12 cellular contexts compared by ENCODE assay signal in the genomic region with DNA sequence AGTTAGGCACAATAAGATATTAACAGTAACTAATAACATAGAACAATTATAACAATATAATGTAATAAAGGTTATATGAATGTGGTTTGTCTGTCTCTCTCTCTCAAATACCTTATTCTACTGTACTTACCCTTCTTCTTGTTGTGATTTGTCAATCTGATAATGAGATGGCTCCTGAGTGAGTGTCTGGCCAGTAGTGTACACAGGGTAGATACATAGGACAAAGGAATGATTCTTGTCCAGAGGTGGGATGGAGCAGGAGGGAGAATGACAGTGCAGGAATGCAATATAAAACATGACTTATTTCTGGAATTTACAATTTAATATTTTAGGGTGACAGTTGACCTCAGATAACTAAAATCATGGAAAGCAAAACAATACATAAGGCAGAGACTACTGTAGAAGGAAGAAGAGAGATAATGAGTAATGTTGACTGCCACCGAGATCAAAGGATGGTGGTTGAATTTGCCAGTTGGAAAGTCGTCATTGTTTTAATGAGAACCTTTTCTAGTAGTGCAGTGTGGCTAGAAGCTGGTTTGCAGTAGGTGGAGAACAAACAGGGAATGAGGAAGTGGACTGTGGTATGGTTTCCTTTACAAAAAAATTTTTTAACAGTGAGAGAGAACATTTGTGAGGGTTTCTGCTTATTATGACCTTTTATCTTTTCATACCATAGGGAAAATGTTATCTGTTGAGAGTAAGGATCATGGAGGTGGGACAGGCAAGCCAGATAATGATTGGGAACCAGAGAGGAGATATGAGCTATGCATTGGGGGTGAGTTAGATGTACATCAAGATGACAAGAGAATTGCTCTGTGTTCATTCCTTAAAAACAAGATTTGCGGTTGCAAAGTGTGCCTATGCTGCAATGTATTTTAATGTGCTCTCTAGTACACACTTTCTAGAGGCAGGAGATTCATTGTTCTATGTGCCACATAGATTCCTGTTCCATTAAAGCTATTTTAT.
DNase-seq lines count a peak whose midpoint lies in the region; ATAC-seq, FAIRE-seq and TF ChIP-seq lines count a peak whose summit lies in the region.
"Had no signal": no experiment of that assay in that cellular context is flagged by ENCODE, and none has a peak within 500 bp of the region (broad histone marks: within the 10 kb centered on the region; RNA-seq: fewer than 3 reads in every experiment).

No MANE protein-coding gene starts in this region.

- H3K4me2 ChIP-seq in Loucy (ENCODE audit: low read depth, low read length, poor library complexity, severe bottlenecking) (peak overlapping the region; percentile 2), astrocyte (ENCODE audit: low read length) (peak overlapping the region; percentile 19)
- H3K4me2 ChIP-seq: GM23338 had no signal

- no peaks in the 10 kb centered on the region for H3K79me2 ChIP-seq in Loucy (ENCODE audit: insufficient read depth, low read length)
- H3K79me2 ChIP-seq in astrocyte (ENCODE audit: insufficient read depth, low read length), result no peaks in the 10 kb centered on the region

- H3K27me3 ChIP-seq in Loucy (ENCODE audit: insufficient read depth, low read length, poor library complexity, severe bottlenecking), result no peaks in the 10 kb centered on the region
- no peaks in the 10 kb centered on the region for H3K27me3 ChIP-seq in astrocyte (ENCODE audit: insufficient read depth, low read length)

- no peaks in the 10 kb centered on the region for H3F3A ChIP-seq in Loucy (ENCODE audit: low read depth)

- H3K9me3 Mint-ChIP-seq in astrocyte (ENCODE audit: unreplicated experiment) (no peaks in the 10 kb centered on the region), nephron progenitor cell (no peaks in the 10 kb centered on the region)
- H3K9me3 Mint-ChIP-seq: GM23338 had no signal

- DNase-seq in stimulated activated CD4-positive, alpha-beta T cell treated with anti-CD3 and anti-CD28 coated beads, Interleukin-1b, Interleukin-23, amount 100 ng/mL, for 48 hours, result peak; percentile 8
- no peak for DNase-seq in stimulated activated CD4-positive, alpha-beta T cell treated with anti-CD3 and anti-CD28 coated beads, Interleukin-2, amount 100 ng/mL, for 24 hours
- DNase-seq in astrocyte (ENCODE audit: low read depth) (peak; percentile 61), urothelium cell line (ENCODE audit: low spot score) (peak; percentile 8), nephron progenitor cell (no peak), OCI-M2 (lab: John Stamatoyannopoulos, UW; ENCODE audit: unreplicated experiment) (no peak)
- DNase-seq: Caco-2, kidney glomerular epithelial cell, NCI-H446 had no signal

- H3K36me3 ChIP-seq in Loucy (ENCODE audit: insufficient read depth, low read length) (no peaks in the 10 kb centered on the region), astrocyte (ENCODE audit: insufficient read depth, low read length) (no peaks in the 10 kb centered on the region)

- H3K9me2 ChIP-seq in Loucy (replicated peaks; ENCODE audit: low read depth, low read length), result no peaks in the 10 kb centered on the region

- peak overlapping the region; percentile 30 for H3K27ac ChIP-seq in astrocyte (ENCODE audit: low read depth, low read length)

- no peaks in the 10 kb centered on the region for H3K27me3 Mint-ChIP-seq in astrocyte (ENCODE audit: low read depth, unreplicated experiment)
- H3K27me3 Mint-ChIP-seq in nephron progenitor cell (ENCODE audit: low read depth, poor library complexity), result no peaks in the 10 kb centered on the region

- H3K27ac Mint-ChIP-seq in astrocyte (ENCODE audit: unreplicated experiment) (no peak overlapping the region), nephron progenitor cell (no peak overlapping the region)
- H3K27ac Mint-ChIP-seq: GM23338 had no signal

- H4K20me1 ChIP-seq in Loucy (ENCODE audit: insufficient read depth, low read length, poor library complexity, severe bottlenecking) (no peaks in the 10 kb centered on the region), astrocyte (ENCODE audit: insufficient read depth, low read length) (no peaks in the 10 kb centered on the region)

- ATAC-seq in HG02588 (IDR thresholded peaks at IDR 0.05; ENCODE audit: unreplicated experiment), result no peak
- ATAC-seq: GM23338 had no signal

- H3K9ac ChIP-seq in Loucy (ENCODE audit: low read depth, low read length, poor library complexity, severe bottlenecking), result no peak overlapping the region
- no peak overlapping the region for H3K9ac ChIP-seq in astrocyte (ENCODE audit: low read length)

- peaks cover 8% of the 10 kb centered on the region for H3K4me1 Mint-ChIP-seq in astrocyte (ENCODE audit: low read depth, unreplicated experiment)
- peaks cover 12% of the 10 kb centered on the region for H3K4me1 Mint-ChIP-seq in nephron progenitor cell
- H3K4me1 Mint-ChIP-seq: GM23338 had no signal

- FAIRE-seq in astrocyte (lab: Jason Lieb, UNC), result no peak
- FAIRE-seq in urothelium cell line (lab: Jason Lieb, UNC), result no peak

- no peak for TF ChIP-seq CTCF in Loucy (conservative IDR thresholded peaks at IDR 0.05; ENCODE audit: low read length)
- no peak for TF ChIP-seq CTCF in astrocyte (IDR thresholded peaks at IDR 0.05; ENCODE audit: insufficient read depth, low read depth, low read length)
- no peak for TF ChIP-seq CTCF in nephron progenitor cell (IDR thresholded peaks at IDR 0.05)

- H3K9me3 ChIP-seq in Loucy (ENCODE audit: insufficient read depth, low read depth, low read length) (no peaks in the 10 kb centered on the region), astrocyte (ENCODE audit: insufficient read depth, low read depth, low read length) (no peaks in the 10 kb centered on the region)
- H3K9me3 ChIP-seq: Caco-2 had no signal

- H2AFZ ChIP-seq in Loucy (ENCODE audit: low read length), result 0 out of 2 replicates have a peak overlapping the region, but pooled peaks have one; percentile 1
- no peak overlapping the region for H2AFZ ChIP-seq in astrocyte (ENCODE audit: low read depth, low read length)
- H2AFZ ChIP-seq: GM23338 had no signal

- H3K4me1 ChIP-seq in Loucy (ENCODE audit: insufficient read depth, low read length, poor library complexity, severe bottlenecking) (no peaks in the 10 kb centered on the region), astrocyte (ENCODE audit: insufficient read depth, low read length) (peaks cover 11% of the 10 kb centered on the region)
- H3K4me1 ChIP-seq: Caco-2 had no signal

- H3K4me3 ChIP-seq in Loucy (ENCODE audit: low read length, poor library complexity, severe bottlenecking) (no peak overlapping the region), astrocyte (ENCODE audit: insufficient read depth, low read depth, low read length) (no peak overlapping the region)
- H3K4me3 ChIP-seq: GM23338 had no signal

- no peaks in the 10 kb centered on the region for H3K36me3 Mint-ChIP-seq in astrocyte (ENCODE audit: low read depth, unreplicated experiment)
- no peaks in the 10 kb centered on the region for H3K36me3 Mint-ChIP-seq in nephron progenitor cell (ENCODE audit: low read depth)

- no peak overlapping the region for H3K4me3 Mint-ChIP-seq in astrocyte (ENCODE audit: unreplicated experiment)
- H3K4me3 Mint-ChIP-seq in nephron progenitor cell, result no peak overlapping the region
- H3K4me3 Mint-ChIP-seq: GM23338 had no signal

Comparison
In these comparisons a context has a peak if more than half of its experiments do, and no peak if none do; other contexts are left out.
1. DNase-seq: peak in stimulated activated CD4-positive, alpha-beta T cell treated with anti-CD3 and anti-CD28 coated beads, Interleukin-1b, Interleukin-23, amount 100 ng/mL, for 48 hours (single experiment), astrocyte (single experiment) and urothelium cell line (single experiment); none in stimulated activated CD4-positive, alpha-beta T cell treated with anti-CD3 and anti-CD28 coated beads, Interleukin-2, amount 100 ng/mL, for 24 hours (0 of 2), nephron progenitor cell (single experiment) and OCI-M2 (single experiment).